In the genomic region with DNA sequence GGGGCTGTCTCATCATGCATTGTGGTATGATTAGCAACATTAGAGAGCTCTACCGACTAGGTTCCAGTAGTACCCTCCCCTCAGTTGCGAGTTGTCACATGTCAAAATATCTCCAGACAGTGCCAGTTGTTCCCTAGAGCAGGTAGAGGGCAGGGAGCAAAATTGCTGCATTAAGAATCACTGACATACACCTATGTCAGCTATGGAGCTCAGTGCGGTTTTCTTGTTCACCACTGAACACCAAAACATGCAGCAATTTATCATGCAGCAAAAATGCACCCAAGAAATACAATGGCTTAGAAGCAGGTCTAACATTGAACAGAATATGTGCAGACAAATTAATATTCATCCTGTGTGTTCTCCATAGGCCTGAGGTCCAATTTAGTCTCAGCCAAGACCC, we compare ENCODE assay signal across 1 cellular context.
TF ChIP-seq lines count a peak whose summit lies in the region.

No MANE protein-coding gene starts in this region.

TF ChIP-seq in GM23338, 12 proteins besides CTCF, POLR2A, EP300 and RAD21 (continued from another document):
- no peak for TF ChIP-seq JUNB (IDR thresholded peaks at IDR 0.05; ENCODE audit: unreplicated experiment)
- TF ChIP-seq, protein P1, sequence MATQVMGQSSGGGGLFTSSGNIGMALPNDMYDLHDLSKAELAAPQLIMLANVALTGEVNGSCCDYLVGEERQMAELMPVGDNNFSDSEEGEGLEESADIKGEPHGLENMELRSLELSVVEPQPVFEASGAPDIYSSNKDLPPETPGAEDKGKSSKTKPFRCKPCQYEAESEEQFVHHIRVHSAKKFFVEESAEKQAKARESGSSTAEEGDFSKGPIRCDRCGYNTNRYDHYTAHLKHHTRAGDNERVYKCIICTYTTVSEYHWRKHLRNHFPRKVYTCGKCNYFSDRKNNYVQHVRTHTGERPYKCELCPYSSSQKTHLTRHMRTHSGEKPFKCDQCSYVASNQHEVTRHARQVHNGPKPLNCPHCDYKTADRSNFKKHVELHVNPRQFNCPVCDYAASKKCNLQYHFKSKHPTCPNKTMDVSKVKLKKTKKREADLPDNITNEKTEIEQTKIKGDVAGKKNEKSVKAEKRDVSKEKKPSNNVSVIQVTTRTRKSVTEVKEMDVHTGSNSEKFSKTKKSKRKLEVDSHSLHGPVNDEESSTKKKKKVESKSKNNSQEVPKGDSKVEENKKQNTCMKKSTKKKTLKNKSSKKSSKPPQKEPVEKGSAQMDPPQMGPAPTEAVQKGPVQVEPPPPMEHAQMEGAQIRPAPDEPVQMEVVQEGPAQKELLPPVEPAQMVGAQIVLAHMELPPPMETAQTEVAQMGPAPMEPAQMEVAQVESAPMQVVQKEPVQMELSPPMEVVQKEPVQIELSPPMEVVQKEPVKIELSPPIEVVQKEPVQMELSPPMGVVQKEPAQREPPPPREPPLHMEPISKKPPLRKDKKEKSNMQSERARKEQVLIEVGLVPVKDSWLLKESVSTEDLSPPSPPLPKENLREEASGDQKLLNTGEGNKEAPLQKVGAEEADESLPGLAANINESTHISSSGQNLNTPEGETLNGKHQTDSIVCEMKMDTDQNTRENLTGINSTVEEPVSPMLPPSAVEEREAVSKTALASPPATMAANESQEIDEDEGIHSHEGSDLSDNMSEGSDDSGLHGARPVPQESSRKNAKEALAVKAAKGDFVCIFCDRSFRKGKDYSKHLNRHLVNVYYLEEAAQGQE (IDR thresholded peaks at IDR 0.05; ENCODE audit: unreplicated experiment), result no peak
- TF ChIP-seq ZNF331 (CRISPR knock-in tag; IDR thresholded peaks at IDR 0.05; ENCODE audit: low read depth), result no peak
- no peak for TF ChIP-seq STAT1 (IDR thresholded peaks at IDR 0.05; ENCODE audit: unreplicated experiment)
TF ChIP-seq in GM23338: peak in this region for 0.
